1 cellular context compared by ENCODE assay signal in the genomic region with DNA sequence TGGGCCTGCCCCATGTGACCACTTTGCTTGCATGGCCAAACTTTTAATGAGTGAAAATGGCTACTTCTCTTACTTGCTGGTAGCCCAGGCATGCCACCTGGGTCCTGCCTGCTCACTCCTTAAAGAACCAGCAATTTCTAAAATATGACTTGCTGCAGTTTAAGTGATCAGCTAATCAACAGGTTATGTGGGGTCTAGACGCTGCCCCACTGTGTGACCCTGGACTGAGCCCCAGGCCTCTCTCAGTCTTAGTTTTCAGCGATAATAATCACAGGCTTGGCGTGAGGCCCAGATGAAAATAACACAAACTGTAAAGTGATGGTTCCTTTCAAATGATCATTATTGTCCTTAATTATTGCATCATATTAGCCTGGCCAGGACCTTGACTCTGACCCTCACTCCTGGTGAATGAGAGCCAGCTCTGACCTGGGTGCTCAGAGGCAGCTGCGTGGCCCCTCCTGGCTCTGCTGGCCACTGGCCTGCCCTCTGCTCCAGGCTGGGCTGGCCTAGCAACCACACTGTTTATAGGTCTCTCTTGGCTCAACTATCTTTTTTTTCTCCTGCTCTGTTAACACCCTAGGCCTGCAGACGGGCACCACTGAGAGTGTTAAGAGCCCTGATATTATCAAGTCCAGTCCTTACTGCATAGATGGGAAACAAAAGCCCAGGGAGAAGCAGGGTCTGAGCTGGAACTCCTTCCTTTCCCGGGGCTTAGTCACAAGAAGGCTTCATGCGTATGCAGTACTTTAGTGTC.
TF ChIP-seq lines count a peak whose summit lies in the region.

No MANE protein-coding gene starts in this region.

TF ChIP-seq in K562, 482 proteins besides CTCF, POLR2A, EP300 and RAD21 (continued from another document):
- TF ChIP-seq, protein P1, sequence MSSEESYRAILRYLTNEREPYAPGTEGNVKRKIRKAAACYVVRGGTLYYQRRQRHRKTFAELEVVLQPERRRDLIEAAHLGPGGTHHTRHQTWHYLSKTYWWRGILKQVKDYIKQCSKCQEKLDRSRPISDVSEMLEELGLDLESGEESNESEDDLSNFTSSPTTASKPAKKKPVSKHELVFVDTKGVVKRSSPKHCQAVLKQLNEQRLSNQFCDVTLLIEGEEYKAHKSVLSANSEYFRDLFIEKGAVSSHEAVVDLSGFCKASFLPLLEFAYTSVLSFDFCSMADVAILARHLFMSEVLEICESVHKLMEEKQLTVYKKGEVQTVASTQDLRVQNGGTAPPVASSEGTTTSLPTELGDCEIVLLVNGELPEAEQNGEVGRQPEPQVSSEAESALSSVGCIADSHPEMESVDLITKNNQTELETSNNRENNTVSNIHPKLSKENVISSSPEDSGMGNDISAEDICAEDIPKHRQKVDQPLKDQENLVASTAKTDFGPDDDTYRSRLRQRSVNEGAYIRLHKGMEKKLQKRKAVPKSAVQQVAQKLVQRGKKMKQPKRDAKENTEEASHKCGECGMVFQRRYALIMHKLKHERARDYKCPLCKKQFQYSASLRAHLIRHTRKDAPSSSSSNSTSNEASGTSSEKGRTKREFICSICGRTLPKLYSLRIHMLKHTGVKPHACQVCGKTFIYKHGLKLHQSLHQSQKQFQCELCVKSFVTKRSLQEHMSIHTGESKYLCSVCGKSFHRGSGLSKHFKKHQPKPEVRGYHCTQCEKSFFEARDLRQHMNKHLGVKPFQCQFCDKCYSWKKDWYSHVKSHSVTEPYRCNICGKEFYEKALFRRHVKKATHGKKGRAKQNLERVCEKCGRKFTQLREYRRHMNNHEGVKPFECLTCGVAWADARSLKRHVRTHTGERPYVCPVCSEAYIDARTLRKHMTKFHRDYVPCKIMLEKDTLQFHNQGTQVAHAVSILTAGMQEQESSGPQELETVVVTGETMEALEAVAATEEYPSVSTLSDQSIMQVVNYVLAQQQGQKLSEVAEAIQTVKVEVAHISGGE (CRISPR knock-in tag; IDR thresholded peaks at IDR 0.05) = no peak
- TF ChIP-seq, protein P2, sequence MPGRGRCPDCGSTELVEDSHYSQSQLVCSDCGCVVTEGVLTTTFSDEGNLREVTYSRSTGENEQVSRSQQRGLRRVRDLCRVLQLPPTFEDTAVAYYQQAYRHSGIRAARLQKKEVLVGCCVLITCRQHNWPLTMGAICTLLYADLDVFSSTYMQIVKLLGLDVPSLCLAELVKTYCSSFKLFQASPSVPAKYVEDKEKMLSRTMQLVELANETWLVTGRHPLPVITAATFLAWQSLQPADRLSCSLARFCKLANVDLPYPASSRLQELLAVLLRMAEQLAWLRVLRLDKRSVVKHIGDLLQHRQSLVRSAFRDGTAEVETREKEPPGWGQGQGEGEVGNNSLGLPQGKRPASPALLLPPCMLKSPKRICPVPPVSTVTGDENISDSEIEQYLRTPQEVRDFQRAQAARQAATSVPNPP (IDR thresholded peaks at IDR 0.05; ENCODE audit: borderline replicate concordance, insufficient read depth, insufficient read length) = no peak
- TF ChIP-seq CCAR2 (IDR thresholded peaks at IDR 0.05; ENCODE audit: low read depth, low read length) = no peak
- TF ChIP-seq, protein P3, sequence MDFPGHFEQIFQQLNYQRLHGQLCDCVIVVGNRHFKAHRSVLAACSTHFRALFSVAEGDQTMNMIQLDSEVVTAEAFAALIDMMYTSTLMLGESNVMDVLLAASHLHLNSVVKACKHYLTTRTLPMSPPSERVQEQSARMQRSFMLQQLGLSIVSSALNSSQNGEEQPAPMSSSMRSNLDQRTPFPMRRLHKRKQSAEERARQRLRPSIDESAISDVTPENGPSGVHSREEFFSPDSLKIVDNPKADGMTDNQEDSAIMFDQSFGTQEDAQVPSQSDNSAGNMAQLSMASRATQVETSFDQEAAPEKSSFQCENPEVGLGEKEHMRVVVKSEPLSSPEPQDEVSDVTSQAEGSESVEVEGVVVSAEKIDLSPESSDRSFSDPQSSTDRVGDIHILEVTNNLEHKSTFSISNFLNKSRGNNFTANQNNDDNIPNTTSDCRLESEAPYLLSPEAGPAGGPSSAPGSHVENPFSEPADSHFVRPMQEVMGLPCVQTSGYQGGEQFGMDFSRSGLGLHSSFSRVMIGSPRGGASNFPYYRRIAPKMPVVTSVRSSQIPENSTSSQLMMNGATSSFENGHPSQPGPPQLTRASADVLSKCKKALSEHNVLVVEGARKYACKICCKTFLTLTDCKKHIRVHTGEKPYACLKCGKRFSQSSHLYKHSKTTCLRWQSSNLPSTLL (IDR thresholded peaks at IDR 0.05) = no peak
- no peak for TF ChIP-seq GATAD2B (IDR thresholded peaks at IDR 0.05; ENCODE audit: borderline replicate concordance)
- no peak for TF ChIP-seq RUNX1 (IDR thresholded peaks at IDR 0.05; ENCODE audit: low read depth)
- peak; percentile 43 for TF ChIP-seq NFIC (IDR thresholded peaks at IDR 0.05)
- no peak for TF ChIP-seq ZNF75A (CRISPR knock-in tag; IDR thresholded peaks at IDR 0.05)
- TF ChIP-seq CXXC5 (CRISPR knock-in tag; IDR thresholded peaks at IDR 0.05) = no peak
- TF ChIP-seq DACH1 (IDR thresholded peaks at IDR 0.05; ENCODE audit: partially characterized antibody) = no peak
- TF ChIP-seq ZNF12 (CRISPR knock-in tag; IDR thresholded peaks at IDR 0.05) = 0 out of 2 replicates have a peak, but pooled peaks have one; percentile 25
- TF ChIP-seq KLF10 (CRISPR knock-in tag; IDR thresholded peaks at IDR 0.05) = no peak
- TF ChIP-seq, protein P4, sequence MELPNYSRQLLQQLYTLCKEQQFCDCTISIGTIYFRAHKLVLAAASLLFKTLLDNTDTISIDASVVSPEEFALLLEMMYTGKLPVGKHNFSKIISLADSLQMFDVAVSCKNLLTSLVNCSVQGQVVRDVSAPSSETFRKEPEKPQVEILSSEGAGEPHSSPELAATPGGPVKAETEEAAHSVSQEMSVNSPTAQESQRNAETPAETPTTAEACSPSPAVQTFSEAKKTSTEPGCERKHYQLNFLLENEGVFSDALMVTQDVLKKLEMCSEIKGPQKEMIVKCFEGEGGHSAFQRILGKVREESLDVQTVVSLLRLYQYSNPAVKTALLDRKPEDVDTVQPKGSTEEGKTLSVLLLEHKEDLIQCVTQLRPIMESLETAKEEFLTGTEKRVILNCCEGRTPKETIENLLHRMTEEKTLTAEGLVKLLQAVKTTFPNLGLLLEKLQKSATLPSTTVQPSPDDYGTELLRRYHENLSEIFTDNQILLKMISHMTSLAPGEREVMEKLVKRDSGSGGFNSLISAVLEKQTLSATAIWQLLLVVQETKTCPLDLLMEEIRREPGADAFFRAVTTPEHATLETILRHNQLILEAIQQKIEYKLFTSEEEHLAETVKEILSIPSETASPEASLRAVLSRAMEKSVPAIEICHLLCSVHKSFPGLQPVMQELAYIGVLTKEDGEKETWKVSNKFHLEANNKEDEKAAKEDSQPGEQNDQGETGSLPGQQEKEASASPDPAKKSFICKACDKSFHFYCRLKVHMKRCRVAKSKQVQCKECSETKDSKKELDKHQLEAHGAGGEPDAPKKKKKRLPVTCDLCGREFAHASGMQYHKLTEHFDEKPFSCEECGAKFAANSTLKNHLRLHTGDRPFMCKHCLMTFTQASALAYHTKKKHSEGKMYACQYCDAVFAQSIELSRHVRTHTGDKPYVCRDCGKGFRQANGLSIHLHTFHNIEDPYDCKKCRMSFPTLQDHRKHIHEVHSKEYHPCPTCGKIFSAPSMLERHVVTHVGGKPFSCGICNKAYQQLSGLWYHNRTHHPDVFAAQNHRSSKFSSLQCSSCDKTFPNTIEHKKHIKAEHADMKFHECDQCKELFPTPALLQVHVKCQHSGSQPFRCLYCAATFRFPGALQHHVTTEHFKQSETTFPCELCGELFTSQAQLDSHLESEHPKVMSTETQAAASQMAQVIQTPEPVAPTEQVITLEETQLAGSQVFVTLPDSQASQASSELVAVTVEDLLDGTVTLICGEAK (IDR thresholded peaks at IDR 0.05) = no peak
- TF ChIP-seq, protein P4 (CRISPR knock-in tag; IDR thresholded peaks at IDR 0.05) = no peak
- peak; percentile 67 for TF ChIP-seq ZSCAN32 (CRISPR knock-in tag; IDR thresholded peaks at IDR 0.05)
- TF ChIP-seq FUS (optimal IDR thresholded peaks at IDR 0.05; ENCODE audit: low read depth, low read length) = no peak
- TF ChIP-seq ZNF140 (CRISPR knock-in tag; IDR thresholded peaks at IDR 0.05) = no peak
TF ChIP-seq in K562: peak in this region for 14.
